Comparison of ENCODE assay signal across 8 cellular contexts in the genomic region with DNA sequence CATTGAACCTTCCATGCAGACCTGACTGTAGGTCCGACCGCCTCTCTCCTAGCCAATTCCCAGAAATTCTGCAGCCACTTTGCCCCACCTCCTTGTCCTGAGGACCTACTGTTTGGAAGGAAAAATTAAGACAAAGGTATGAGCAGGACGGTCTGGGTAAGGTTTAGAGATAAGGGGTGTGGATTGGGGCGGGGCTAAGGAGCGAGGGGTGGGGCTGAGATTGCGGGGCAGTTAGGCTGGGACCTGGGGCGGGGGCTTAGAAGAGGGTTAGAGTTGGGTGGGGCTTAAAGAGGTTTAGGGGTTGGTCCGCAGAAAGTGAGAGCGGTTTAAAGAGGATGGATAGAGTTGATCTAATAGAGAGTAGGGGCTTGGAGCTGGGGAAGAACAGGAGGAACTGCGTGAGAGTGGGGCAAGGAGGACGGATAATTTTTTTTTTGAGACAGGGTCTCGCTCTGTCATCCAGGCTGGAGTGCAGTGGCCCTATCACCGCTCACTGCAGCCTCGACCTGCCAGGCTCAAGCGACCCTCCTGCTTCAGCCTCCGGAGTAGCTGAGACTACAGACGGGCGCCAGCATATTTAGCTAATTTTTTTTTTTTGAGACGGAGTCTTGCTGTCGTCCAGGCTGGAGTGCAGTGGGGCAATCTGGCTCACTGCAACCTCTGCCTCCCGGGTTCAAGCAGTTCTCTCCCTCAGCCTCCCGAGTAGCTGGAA. TPM values are rescaled to one million over a fixed set of nuclear protein-coding genes. Genes with fewer than 3 reads are reported as not detected.
DNase-seq lines count a peak whose midpoint lies in the region; ATAC-seq, FAIRE-seq and TF ChIP-seq lines count a peak whose summit lies in the region.

No MANE protein-coding gene starts in this region.

- H2BK120ac ChIP-seq in H1 (replicated peaks; ENCODE audit: low read depth, low read length): peak overlapping the region; percentile 47

- TF ChIP-seq EP300 in H1 (IDR thresholded peaks at IDR 0.05; ENCODE audit: borderline replicate concordance in 1 of 2, low read depth in 2 of 2, low read length in 2 of 2): no peak

- H3K27ac ChIP-seq in OCI-LY3 (ENCODE audit: low read length): no peak overlapping the region
- H3K27ac ChIP-seq in H1 (ENCODE audit: low read depth, low read length): no peak overlapping the region
- H3K27ac ChIP-seq in neutrophil: peak overlapping the region; percentile 96

- H3K9me3 ChIP-seq in Caco-2 (no peaks in the 10 kb centered on the region), OCI-LY3 (ENCODE audit: insufficient read depth, low read length) (no peaks in the 10 kb centered on the region), H1 (ENCODE audit: insufficient read depth in 2 of 2, low read depth in 1 of 2, low read length in 1 of 2) (no peaks in the 10 kb centered on the region), neutrophil (no peaks in the 10 kb centered on the region)

- peak overlapping the region; percentile 28 for H4K5ac ChIP-seq in H1 (ENCODE audit: insufficient read length, low read depth, low read length)

- H3K23ac ChIP-seq in H1 (ENCODE audit: insufficient read length): no peak overlapping the region

- peak overlapping the region; percentile 63 for H2BK20ac ChIP-seq in H1 (ENCODE audit: low read length)

- peaks cover 18% of the 10 kb centered on the region for H3K23me2 ChIP-seq in H1 (ENCODE audit: low read depth, low read length)

- H2AK5ac ChIP-seq in H1 (ENCODE audit: low read depth, low read length): peak overlapping the region; percentile 84; the same call in 1 of the 2 replicates

- H2BK12ac ChIP-seq in H1 (ENCODE audit: low read depth, low read length): no peak overlapping the region; the same call in 1 of the 2 replicates

- no peak overlapping the region for H2AFZ ChIP-seq in OCI-LY3 (ENCODE audit: low read depth, low read length)
- no peak overlapping the region for H2AFZ ChIP-seq in H1 (ENCODE audit: low read length)

- no peaks in the 10 kb centered on the region for H3K27me3 Mint-ChIP-seq in Caco-2 (ENCODE audit: insufficient read depth, unreplicated experiment)

- H4K20me1 ChIP-seq in OCI-LY3 (ENCODE audit: insufficient read depth, low read length) (no peaks in the 10 kb centered on the region), H1 (replicated peaks in 1 of 2; ENCODE audit: control insufficient read depth in 1 of 2, insufficient read depth in 2 of 2, low read length in 2 of 2) (peaks cover 2 to 12% of the 10 kb centered on the region in 2 experiments)

- no peaks in the 10 kb centered on the region for H3K27me3 ChIP-seq in Caco-2 (replicated peaks; ENCODE audit: control insufficient read depth, insufficient read depth, low read length)
- no peaks in the 10 kb centered on the region for H3K27me3 ChIP-seq in OCI-LY3 (ENCODE audit: low read depth, low read length)
- no peaks in the 10 kb centered on the region for H3K27me3 ChIP-seq in H1 (replicated peaks in 1 of 4; ENCODE audit: control insufficient read depth in 3 of 4, extremely low read depth in 1 of 4, insufficient read depth in 3 of 4, low read length in 3 of 4)
- no peaks in the 10 kb centered on the region for H3K27me3 ChIP-seq in neutrophil

- peaks cover 34% of the 10 kb centered on the region for H3K79me2 ChIP-seq in OCI-LY3 (ENCODE audit: low read length)
- peaks cover 0 to 10% of the 10 kb centered on the region in 2 experiments; a peak in 2 of 4 replicates for H3K79me2 ChIP-seq in H1 (ENCODE audit: control insufficient read depth in 1 of 2, insufficient read depth in 2 of 2, low read length in 2 of 2)

- H3K27ac Mint-ChIP-seq in Caco-2 (ENCODE audit: unreplicated experiment): peak overlapping the region; percentile 79

- peak overlapping the region; percentile 87 for H3K4me3 ChIP-seq in Caco-2 (ENCODE audit: low read depth, low read length)
- H3K4me3 ChIP-seq in OCI-LY3 (ENCODE audit: low read length): no peak overlapping the region
- peak overlapping the region in 1 of 4 experiments; percentile 93; a peak in 1 of 8 replicates for H3K4me3 ChIP-seq in H1 (ENCODE audit: extremely low read depth in 1 of 4, insufficient read depth in 2 of 4, low read depth in 3 of 4, low read length in 4 of 4)
- H3K4me3 ChIP-seq in neutrophil (ENCODE audit: low read depth in 1 of 2, low read length in 1 of 2): peak overlapping the region in 1 of 2 experiments; percentile 88

- WGBS in H1 (ENCODE audit: extremely low coverage in 1 of 2, insufficient coverage in 1 of 2, insufficient read length in 1 of 2, insufficient replicate concordance in 2 of 2, low coverage in 1 of 2, low lambda C conversion rate in 2 of 2, missing lambda C conversion rate in 1 of 2), 2 experiments: 82% methylated on average over 18 of the region's 22 CpGs; no CpG with 5 or more reads in 1 of the 2 experiments

- H3K18ac ChIP-seq in H1 (ENCODE audit: extremely low read depth, low read length): no peak overlapping the region; the same call in 1 of the 2 replicates

- H3K4me3 Mint-ChIP-seq in Caco-2 (ENCODE audit: unreplicated experiment): peak overlapping the region; percentile 86

- peaks cover 3% of the 10 kb centered on the region for H3K79me1 ChIP-seq in H1 (ENCODE audit: low read depth, low read length)

- ATAC-seq in HG02610 (IDR thresholded peaks at IDR 0.05; ENCODE audit: unreplicated experiment): no peak

- peak overlapping the region; percentile 87; the same call in 1 of the 2 replicates for H3K4me2 ChIP-seq in OCI-LY3 (ENCODE audit: low read length)
- peak overlapping the region; percentile 36 to 61; a peak in 3 of 4 replicates for H3K4me2 ChIP-seq in H1 (ENCODE audit: insufficient read depth in 1 of 2, low read depth in 2 of 2, low read length in 2 of 2)

- no peak for TF ChIP-seq POLR2A in H1 (IDR thresholded peaks at IDR 0.05; ENCODE audit: control extremely low read depth in 1 of 2, low read depth in 2 of 2, low read length in 2 of 2)

- peaks cover 7% of the 10 kb centered on the region for H3K4me1 ChIP-seq in Caco-2
- peaks cover 24% of the 10 kb centered on the region for H3K4me1 ChIP-seq in OCI-LY3 (ENCODE audit: low read length)
- H3K4me1 ChIP-seq in H1 (replicated peaks in 1 of 4; ENCODE audit: control insufficient read depth in 3 of 4, insufficient read depth in 4 of 4, low read length in 3 of 4): peaks cover 0 to 14% (median 10%) of the 10 kb centered on the region in 4 experiments; a peak in 6 of 7 replicates
- peaks cover 57 to 65% of the 10 kb centered on the region in 2 experiments for H3K4me1 ChIP-seq in neutrophil (ENCODE audit: control insufficient read depth in 1 of 2, insufficient read depth in 1 of 2, low read depth in 1 of 2, low read length in 1 of 2)

- no peak overlapping the region for H4K91ac ChIP-seq in H1 (replicated peaks; ENCODE audit: insufficient read length, low read length)

- CTCF ChIA-PET in Caco-2 (lab: Charles Lee) (interaction anchor here (1.0 to 3.0 kb wide), 4 partner anchors 22 to 100 kb away, joined by 3 to 16 read pairs (median 8); a partner anchor contains a TSS), H1 (lab: Charles Lee; ENCODE audit: partially characterized antibody) (interaction anchor here (0.6 to 1.4 kb wide), 5 partner anchors 10 to 127 kb away, joined by 3 read pairs; a partner anchor contains a TSS)

- H3K14ac ChIP-seq in H1 (ENCODE audit: insufficient read length): no peak overlapping the region

- POLR2A ChIA-PET in Caco-2 (lab: Charles Lee) (interaction anchor here (0.6 to 2.8 kb wide), 8 partner anchors 15 to 114 kb away, joined by 3 to 17 read pairs (median 6); a partner anchor contains a TSS), H1 (lab: Charles Lee; ENCODE audit: partially characterized antibody) (interaction anchor here (0.8 to 3.6 kb wide), 15 partner anchors 8 to 526 kb away, joined by 3 to 25 read pairs (median 5); a partner anchor contains a TSS)

- H3K36me3 ChIP-seq in Caco-2 (ENCODE audit: control insufficient read depth, insufficient read depth, low read length): no peaks in the 10 kb centered on the region
- peaks cover 16% of the 10 kb centered on the region for H3K36me3 ChIP-seq in OCI-LY3 (replicated peaks; ENCODE audit: low read depth, low read length)
- H3K36me3 ChIP-seq in H1 (ENCODE audit: control insufficient read depth in 2 of 4, insufficient read depth in 4 of 4, low read length in 3 of 4): no peaks in the 10 kb centered on the region
- peaks cover 8% of the 10 kb centered on the region for H3K36me3 ChIP-seq in neutrophil

- no peak for TF ChIP-seq RAD21 in H1 (IDR thresholded peaks at IDR 0.05 in 1 of 2, conservative IDR thresholded peaks at IDR 0.05 in 1 of 2; ENCODE audit: low read depth in 2 of 2, low read length in 2 of 2)

- H3K9ac ChIP-seq in OCI-LY3 (ENCODE audit: low read length) (no peak overlapping the region), H1 (replicated peaks in 1 of 4; ENCODE audit: extremely low read depth in 1 of 4, low read depth in 3 of 4, low read length in 3 of 4) (no peak overlapping the region)

- H3K56ac ChIP-seq in H1 (replicated peaks; ENCODE audit: insufficient read length, low read depth, low read length): no peak overlapping the region

- no peak overlapping the region for H4K8ac ChIP-seq in H1 (ENCODE audit: extremely low read depth, insufficient read depth, low read length)

- FAIRE-seq in H1 (lab: Jason Lieb, UNC): no peak

- H2BK15ac ChIP-seq in H1 (ENCODE audit: low read length): no peak overlapping the region

- peaks cover 3% of the 10 kb centered on the region for H3K9me3 Mint-ChIP-seq in Caco-2 (ENCODE audit: unreplicated experiment)

- H3K4me1 Mint-ChIP-seq in Caco-2 (ENCODE audit: low read depth, unreplicated experiment): peaks cover 15% of the 10 kb centered on the region

- no peak overlapping the region for H3K4ac ChIP-seq in H1 (replicated peaks; ENCODE audit: insufficient read length, low read depth, low read length)

- intact Hi-C loops in Caco-2 (cut with micrococcal nuclease; ENCODE audit: unreplicated experiment): no loop called here

- TF ChIP-seq CTCF in Caco-2 (IDR thresholded peaks at IDR 0.05; ENCODE audit: insufficient read depth in 1 of 2, low read depth in 1 of 2, low read length in 1 of 2, severe bottlenecking in 1 of 2, unreplicated experiment in 1 of 2) (no peak), OCI-LY3 (IDR thresholded peaks at IDR 0.05; ENCODE audit: low read depth, low read length) (no peak), H1 (IDR thresholded peaks at IDR 0.05; ENCODE audit: control extremely low read depth in 1 of 3, insufficient read depth in 1 of 3, low read depth in 1 of 3, low read length in 3 of 3) (no peak), neutrophil (IDR thresholded peaks at IDR 0.05) (no peak)

- H3K36me3 Mint-ChIP-seq in Caco-2 (ENCODE audit: insufficient read depth, unreplicated experiment): peaks cover 50% of the 10 kb centered on the region

- DNase-seq in Caco-2 (no peak), H1 (ENCODE audit: low read depth in 1 of 2, low spot score in 2 of 2) (peak in 1 of 2 experiments; percentile 72), germinal center (ENCODE audit: low spot score) (no peak), AG08396 (ENCODE audit: low spot score) (no peak), RKO (ENCODE audit: low spot score) (no peak)

- no TSS peak for BruUV-seq in Caco-2 (replicated peaks; lab: Mats Ljungman, UMichigan)

- 0 out of 2 replicates have a peak overlapping the region, but pooled peaks have one; percentile 66 for H2BK5ac ChIP-seq in H1 (ENCODE audit: low read depth, low read length)

RNA-seq across cellular contexts. Expression of a gene that starts 1.7 kb away (rescaled TPM):
- total RNA-seq in Caco-2 (2022): 13.2 and 14.5 TPM in 2 replicates
- 13.6 and 14.6 TPM in 2 replicates for total RNA-seq in H1 (2021; fragmentation: NEBNext Ultra II Directional; extraction: Animal tissue kit (Norgen Biotek cat#: 25700))
- 3.5 and 5.9 TPM in 2 replicates for polyA plus RNA-seq in H1 (2011; rRNA removed)
- 3.2 TPM for polyA plus RNA-seq in H1 (2011; cell fraction: cytosol; rRNA removed)
- 5.2 TPM for polyA plus RNA-seq in H1 (2011; cell fraction: nucleus; rRNA removed)
- 4.2 to 8.5 TPM (median 7.3 TPM) in 4 replicates for polyA plus RNA-seq in H1 (2012, experiment 1 of 2)
- polyA plus RNA-seq in H1 (2012, experiment 2 of 2): 3.5 TPM
- polyA plus RNA-seq in H1 (2013, experiment 1 of 2): 8.2 TPM
- 8.3 TPM for polyA plus RNA-seq in H1 (2013, experiment 2 of 2)
- polyA minus RNA-seq in H1 (2011; rRNA and poly(A)+ RNA removed): 0.49 and 1.1 TPM in 2 replicates
- 6.8 TPM for polyA minus RNA-seq in H1 (2011; cell fraction: cytosol; rRNA and poly(A)+ RNA removed)
- polyA minus RNA-seq in H1 (2011; cell fraction: nucleus; rRNA and poly(A)+ RNA removed): 5.9 TPM

RNA-seq across cellular contexts. Expression of a gene that starts 3.6 kb away (rescaled TPM):
- 10.8 and 11.1 TPM in 2 replicates for total RNA-seq in Caco-2 (2022)
- total RNA-seq in H1 (2021; fragmentation: NEBNext Ultra II Directional; extraction: Animal tissue kit (Norgen Biotek cat#: 25700)): 4.7 and 5.4 TPM in 2 replicates
- 4.4 and 7.0 TPM in 2 replicates for polyA plus RNA-seq in H1 (2011; rRNA removed)
- 3.9 TPM for polyA plus RNA-seq in H1 (2011; cell fraction: cytosol; rRNA removed)
- polyA plus RNA-seq in H1 (2011; cell fraction: nucleus; rRNA removed): 7.3 TPM
- 1.3 to 4.2 TPM (median 3.6 TPM) in 4 replicates for polyA plus RNA-seq in H1 (2012, experiment 1 of 2)
- 2.7 TPM for polyA plus RNA-seq in H1 (2012, experiment 2 of 2)
- 2.8 TPM for polyA plus RNA-seq in H1 (2013, experiment 1 of 2)
- polyA plus RNA-seq in H1 (2013, experiment 2 of 2): 3.4 TPM
- polyA minus RNA-seq in H1 (2011; rRNA and poly(A)+ RNA removed): 0.73 and 0.79 TPM in 2 replicates
- polyA minus RNA-seq in H1 (2011; cell fraction: cytosol; rRNA and poly(A)+ RNA removed): 4.3 TPM
- polyA minus RNA-seq in H1 (2011; cell fraction: nucleus; rRNA and poly(A)+ RNA removed): 6.0 TPM

RNA-seq across cellular contexts. Expression of a gene that starts 4.4 kb away (rescaled TPM):
- total RNA-seq in Caco-2 (2022): 27.2 and 27.7 TPM in 2 replicates
- 17.6 and 18.5 TPM in 2 replicates for total RNA-seq in H1 (2021; fragmentation: NEBNext Ultra II Directional; extraction: Animal tissue kit (Norgen Biotek cat#: 25700))
- polyA plus RNA-seq in H1 (2011; rRNA removed): 9.1 and 13.0 TPM in 2 replicates
- 9.1 TPM for polyA plus RNA-seq in H1 (2011; cell fraction: cytosol; rRNA removed)
- polyA plus RNA-seq in H1 (2011; cell fraction: nucleus; rRNA removed): 14.5 TPM
- 12.0 to 16.3 TPM (median 15.0 TPM) in 4 replicates for polyA plus RNA-seq in H1 (2012, experiment 1 of 2)
- 12.9 TPM for polyA plus RNA-seq in H1 (2012, experiment 2 of 2)
- polyA plus RNA-seq in H1 (2013, experiment 1 of 2): 11.5 TPM
- polyA plus RNA-seq in H1 (2013, experiment 2 of 2): 11.4 TPM
- 4.7 and 6.3 TPM in 2 replicates for polyA minus RNA-seq in H1 (2011; rRNA and poly(A)+ RNA removed)
- polyA minus RNA-seq in H1 (2011; cell fraction: cytosol; rRNA and poly(A)+ RNA removed): 7.6 TPM
- 6.5 TPM for polyA minus RNA-seq in H1 (2011; cell fraction: nucleus; rRNA and poly(A)+ RNA removed)

RNA-seq across cellular contexts. Expression of a gene that starts 20.6 kb away (rescaled TPM):
- total RNA-seq in Caco-2 (2022): 8.5 and 10.2 TPM in 2 replicates
- total RNA-seq in H1 (2021; fragmentation: NEBNext Ultra II Directional; extraction: Animal tissue kit (Norgen Biotek cat#: 25700)): 8.0 and 8.6 TPM in 2 replicates
- 6.5 and 9.8 TPM in 2 replicates for polyA plus RNA-seq in H1 (2011; rRNA removed)
- polyA plus RNA-seq in H1 (2011; cell fraction: cytosol; rRNA removed): 7.1 TPM
- polyA plus RNA-seq in H1 (2011; cell fraction: nucleus; rRNA removed): 25.5 TPM
- 7.0 to 11.1 TPM (median 10.1 TPM) in 4 replicates for polyA plus RNA-seq in H1 (2012, experiment 1 of 2)
- 8.3 TPM for polyA plus RNA-seq in H1 (2012, experiment 2 of 2)
- polyA plus RNA-seq in H1 (2013, experiment 1 of 2): 3.9 TPM
- 3.9 TPM for polyA plus RNA-seq in H1 (2013, experiment 2 of 2)
- 5.2 and 8.4 TPM in 2 replicates for polyA minus RNA-seq in H1 (2011; rRNA and poly(A)+ RNA removed)
- 5.8 TPM for polyA minus RNA-seq in H1 (2011; cell fraction: cytosol; rRNA and poly(A)+ RNA removed)
- polyA minus RNA-seq in H1 (2011; cell fraction: nucleus; rRNA and poly(A)+ RNA removed): 8.9 TPM

RNA-seq across cellular contexts. Expression of a gene that starts 23.1 kb away (rescaled TPM):
- total RNA-seq in Caco-2 (2022): 26.5 and 30.4 TPM in 2 replicates
- 18.9 and 19.0 TPM in 2 replicates for total RNA-seq in H1 (2021; fragmentation: NEBNext Ultra II Directional; extraction: Animal tissue kit (Norgen Biotek cat#: 25700))
- polyA plus RNA-seq in H1 (2011; rRNA removed): 10.0 and 16.4 TPM in 2 replicates
- 10.7 TPM for polyA plus RNA-seq in H1 (2011; cell fraction: cytosol; rRNA removed)
- polyA plus RNA-seq in H1 (2011; cell fraction: nucleus; rRNA removed): 17.3 TPM
- polyA plus RNA-seq in H1 (2012, experiment 1 of 2): 9.1 to 16.9 TPM (median 15.6 TPM) in 4 replicates
- polyA plus RNA-seq in H1 (2012, experiment 2 of 2): 7.5 TPM
- 22.8 TPM for polyA plus RNA-seq in H1 (2013, experiment 1 of 2)
- 19.2 TPM for polyA plus RNA-seq in H1 (2013, experiment 2 of 2)
- polyA minus RNA-seq in H1 (2011; rRNA and poly(A)+ RNA removed): 2.1 and 4.3 TPM in 2 replicates
- 9.6 TPM for polyA minus RNA-seq in H1 (2011; cell fraction: cytosol; rRNA and poly(A)+ RNA removed)
- 14.9 TPM for polyA minus RNA-seq in H1 (2011; cell fraction: nucleus; rRNA and poly(A)+ RNA removed)
